Comparison of ENCODE assay signal across 15 cellular contexts in the genomic region with DNA sequence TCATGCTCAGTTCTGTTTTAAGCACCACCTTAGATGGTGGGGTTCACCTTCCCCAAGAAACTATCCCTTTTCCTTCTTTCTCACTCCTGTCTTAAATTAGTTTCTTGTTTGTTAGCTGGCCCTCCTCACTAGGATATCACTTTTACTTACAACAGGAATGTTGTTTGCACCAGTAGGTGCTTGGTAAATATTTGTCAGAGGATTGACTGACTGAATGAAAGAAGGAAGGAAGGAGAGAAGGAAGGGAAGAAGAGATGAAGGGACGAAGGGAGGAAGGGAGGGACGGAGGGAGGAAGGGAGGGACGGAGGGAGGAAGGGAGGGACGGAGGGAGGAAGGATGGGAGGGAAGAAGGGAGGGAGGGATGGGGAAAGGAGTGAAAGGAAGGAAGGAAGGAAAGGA. TPM values are rescaled to one million over a fixed set of nuclear protein-coding genes. Genes with fewer than 3 reads are reported as not detected.
DNase-seq lines count a peak whose midpoint lies in the region; ATAC-seq, FAIRE-seq and TF ChIP-seq lines count a peak whose summit lies in the region.
"Had no signal": no experiment of that assay in that cellular context is flagged by ENCODE, and none has a peak within 500 bp of the region (broad histone marks: within the 10 kb centered on the region; RNA-seq: fewer than 3 reads in every experiment).

No MANE protein-coding gene starts in this region.

- no peak overlapping the region for H3K9ac ChIP-seq in HepG2 (ENCODE audit: insufficient read depth, low read depth, low read length)
- H3K9ac ChIP-seq in K562 (ENCODE audit: insufficient read depth in 1 of 2, low read depth in 2 of 2, low read length in 2 of 2) = no peak overlapping the region

- H4K20me1 ChIP-seq in HepG2 (ENCODE audit: insufficient read depth, low read length) (0 out of 2 replicates have a peak, but pooled peaks cover 3% of the 10 kb centered on the region), K562 (replicated peaks; ENCODE audit: control insufficient read depth, insufficient read depth, low read length) (no peaks in the 10 kb centered on the region)

- H3K27me3 ChIP-seq in HepG2 (ENCODE audit: control insufficient read depth in 1 of 2, insufficient read depth in 2 of 2, low read length in 2 of 2) = peaks cover 21 to 75% of the 10 kb centered on the region in 2 experiments
- H3K27me3 ChIP-seq in right lobe of liver = peaks cover 0 to 1% of the 10 kb centered on the region in 2 donors
- H3K27me3 ChIP-seq in K562 (ENCODE audit: control insufficient read depth in 2 of 2, insufficient read depth in 2 of 2, low read length in 2 of 2) = peaks cover 4 to 27% of the 10 kb centered on the region in 2 experiments; a peak in 4 of 5 replicates
- H3K27me3 ChIP-seq in H7 (ENCODE audit: control insufficient read depth, insufficient read depth, low read length) = peaks cover 28% of the 10 kb centered on the region

- TF ChIP-seq EP300 in HepG2 (IDR thresholded peaks at IDR 0.05; ENCODE audit: low read depth in 2 of 2, low read length in 2 of 2) = no peak
- TF ChIP-seq EP300 in HepG2 (CRISPR knock-in tag; IDR thresholded peaks at IDR 0.05; ENCODE audit: borderline replicate concordance) = no peak
- no peak for TF ChIP-seq EP300 in K562 (IDR thresholded peaks at IDR 0.05; ENCODE audit: low read length)

- intact Hi-C loops in HepG2 (cut with micrococcal nuclease; ENCODE audit: unreplicated experiment) (no loop called here), right lobe of liver (cut with DNase I) (no loop called here), K562 (cut with micrococcal nuclease) (no loop called here), natural killer cell (cut with micrococcal nuclease) (loop anchor here (5.0 kb wide), 1 partner anchor 122 kb away; no protein-coding TSS in a partner anchor)

- in situ Hi-C loops in HepG2 (cut with HindIII; ENCODE audit: extremely low pct_ligation_motif_present, low pct_unique_long_range_greater_than_20kb) = no loop called here
- in situ Hi-C loops in K562 (cut with MboI) = loop anchor here (10.0 kb wide), 1 partner anchor 120 kb away; no protein-coding TSS in a partner anchor

- FAIRE-seq in HepG2 (lab: Jason Lieb, UNC) = no peak
- no peak for FAIRE-seq in K562 (lab: Jason Lieb, UNC)
- FAIRE-seq: G401.6, keratinocyte had no signal

- no peak for TF ChIP-seq POLR2A in HepG2 (IDR thresholded peaks at IDR 0.05; ENCODE audit: insufficient read depth in 1 of 2, low read depth in 2 of 2, low read length in 2 of 2)
- no peak for TF ChIP-seq POLR2A in right lobe of liver (IDR thresholded peaks at IDR 0.05)
- TF ChIP-seq POLR2A in K562 (conservative IDR thresholded peaks at IDR 0.05) = no peak

- no peak for ATAC-seq in HepG2
- ATAC-seq in right lobe of liver = no peak
- no peak for ATAC-seq in K562
- no peak for ATAC-seq in natural killer cell
- no peak for ATAC-seq in GM18517 (IDR thresholded peaks at IDR 0.05; ENCODE audit: unreplicated experiment)

- no peak overlapping the region for H3K4me3 ChIP-seq in HepG2 (replicated peaks in 1 of 3; ENCODE audit: insufficient read depth in 1 of 3, low read depth in 2 of 3, low read length in 3 of 3)
- no peak overlapping the region for H3K4me3 ChIP-seq in right lobe of liver
- no peak overlapping the region for H3K4me3 ChIP-seq in K562
- H3K4me3 ChIP-seq in H7 (ENCODE audit: insufficient read depth, low read depth, low read length) = no peak overlapping the region

- peaks cover 46 to 70% of the 10 kb centered on the region in 2 donors for H3K27me3 Mint-ChIP-seq in natural killer cell (ENCODE audit: low read depth in 2 of 2)

- WGBS in HepG2 (ENCODE audit: low lambda C conversion rate) = 66% methylated on average over 4 of the region's 4 CpGs
- 36% methylated on average over 4 of the region's 4 CpGs for WGBS in right lobe of liver (ENCODE audit: insufficient coverage, low coverage, low lambda C conversion rate, missing lambda C conversion rate)
- 25% methylated on average over 1 of the region's 4 CpGs for WGBS in K562 (ENCODE audit: insufficient coverage, low coverage, missing lambda C conversion rate)

- H3K9me3 ChIP-seq in HepG2 (ENCODE audit: low read length) (no peaks in the 10 kb centered on the region), right lobe of liver (no peaks in the 10 kb centered on the region), K562 (replicated peaks; ENCODE audit: control insufficient read depth, insufficient read depth, low read depth, low read length) (no peaks in the 10 kb centered on the region)
- H3K9me3 ChIP-seq: BE2C had no signal

- DNase-seq in HepG2 (ENCODE audit: low spot score) (no peak), right lobe of liver (no peak), K562 (ENCODE audit: extremely low read depth in 1 of 4, low spot score in 3 of 4) (no peak), natural killer cell (no peak), AG08395 (ENCODE audit: low spot score) (no peak), H7 (no peak), NCI-H510A treated with DMSO at 0.1 percent for 48 hours (lab: John Stamatoyannopoulos, UW) (no peak)
- DNase-seq: cortex of kidney, KBM-7, NCI-H187 had no signal

- H3K4me1 ChIP-seq in HepG2 (ENCODE audit: insufficient read depth, low read length) (peaks cover 9% of the 10 kb centered on the region), right lobe of liver (peaks cover 0 to 19% (median 4%) of the 10 kb centered on the region in 4 donors), K562 (replicated peaks in 1 of 2; ENCODE audit: control insufficient read depth in 2 of 2, insufficient read depth in 2 of 2, low read length in 2 of 2) (peaks cover 3 to 15% of the 10 kb centered on the region in 2 experiments; a peak in 3 of 5 replicates)

- no peaks in the 10 kb centered on the region for H3K9me3 Mint-ChIP-seq in natural killer cell

- H3K4me1 Mint-ChIP-seq in natural killer cell = peaks cover 6 to 17% of the 10 kb centered on the region in 2 donors

- BruUV-seq in HepG2 (replicated peaks; lab: Mats Ljungman, UMichigan) = no TSS peak
- no TSS peak for BruUV-seq in K562 (replicated peaks; lab: Mats Ljungman, UMichigan)

- no peak overlapping the region for H2AFZ ChIP-seq in HepG2 (ENCODE audit: low read length)
- H2AFZ ChIP-seq in K562 (ENCODE audit: low read depth, low read length) = peak overlapping the region; percentile 29; the same call in 1 of the 2 replicates

- H3K27ac ChIP-seq in HepG2 (ENCODE audit: extremely low read length, insufficient read depth, low read length) = no peak overlapping the region
- H3K27ac ChIP-seq in right lobe of liver = no peak overlapping the region
- no peak overlapping the region for H3K27ac ChIP-seq in K562 (ENCODE audit: extremely low read depth, low read depth, low read length)

- H3K36me3 ChIP-seq in HepG2 (replicated peaks in 1 of 2; ENCODE audit: control insufficient read depth in 1 of 2, insufficient read depth in 2 of 2, low read length in 2 of 2) = no peaks in the 10 kb centered on the region
- H3K36me3 ChIP-seq in right lobe of liver = no peaks in the 10 kb centered on the region
- no peaks in the 10 kb centered on the region for H3K36me3 ChIP-seq in K562 (ENCODE audit: control insufficient read depth, insufficient read depth, low read length)
- H3K36me3 ChIP-seq in H7 (replicated peaks; ENCODE audit: control insufficient read depth, insufficient read depth, low read length) = no peaks in the 10 kb centered on the region
- H3K36me3 ChIP-seq: BE2C had no signal

- TF ChIP-seq RAD21 in HepG2 (CRISPR knock-in tag; IDR thresholded peaks at IDR 0.05) (no peak), K562 (CRISPR knock-in tag; conservative IDR thresholded peaks at IDR 0.05 in 1 of 2, IDR thresholded peaks at IDR 0.05 in 1 of 2) (no peak)

- H3K4me3 Mint-ChIP-seq in natural killer cell = peak overlapping the region; percentile 62

- H3K79me2 ChIP-seq in HepG2 (ENCODE audit: insufficient read depth, low read length) (no peaks in the 10 kb centered on the region), K562 (ENCODE audit: control insufficient read depth, insufficient read depth, low read length) (no peaks in the 10 kb centered on the region)

- H3K36me3 Mint-ChIP-seq in natural killer cell = no peaks in the 10 kb centered on the region

- peak overlapping the region in 1 of 2 donors; percentile 19 for H3K27ac Mint-ChIP-seq in natural killer cell

- CTCF ChIA-PET in HepG2 (lab: Yijun Ruan, JAX; ENCODE audit: low intra/inter-chr PET ratio, low total read pairs) = no interaction called here
- CTCF ChIA-PET in K562 (lab: Yijun Ruan, JAX; ENCODE audit: low intra/inter-chr PET ratio) = no interaction called here

- POLR2A ChIA-PET in HepG2 (lab: Yijun Ruan, JAX) = no interaction called here
- POLR2A ChIA-PET in K562 (lab: Yijun Ruan, JAX) = interaction anchor here (0.6 kb wide), 1 partner anchor 29 kb away, joined by 3 read pairs; no protein-coding TSS in a partner anchor

- no peak overlapping the region for H3K4me2 ChIP-seq in HepG2 (ENCODE audit: low read depth, low read length)
- H3K4me2 ChIP-seq in K562 (ENCODE audit: insufficient read depth, low read length) = no peak overlapping the region

- no peaks in the 10 kb centered on the region for H3K9me1 ChIP-seq in K562 (ENCODE audit: control insufficient read depth, insufficient read depth, low read length)

- TF ChIP-seq CTCF in HepG2 (CRISPR knock-in tag; IDR thresholded peaks at IDR 0.05) = no peak
- TF ChIP-seq CTCF in right lobe of liver (IDR thresholded peaks at IDR 0.05) = no peak
- no peak for TF ChIP-seq CTCF in K562 (IDR thresholded peaks at IDR 0.05 in 2 of 3, conservative IDR thresholded peaks at IDR 0.05 in 1 of 3; ENCODE audit: insufficient read depth in 2 of 3, low read depth in 1 of 3, low read length in 3 of 3)
- TF ChIP-seq CTCF in natural killer cell (IDR thresholded peaks at IDR 0.05) = no peak

RNA-seq across cellular contexts. Expression of a gene that starts 0.5 kb away (rescaled TPM):
- not detected in 2 replicates for total RNA-seq in HepG2 (2016; rRNA removed; fragmentation: Illumina TruSeq; extraction: Trizol)
- total RNA-seq in HepG2 (2016; cell fraction: cytosol; rRNA removed; fragmentation: Illumina TruSeq; extraction: Trizol; ENCODE audit: low read depth) = not detected in 2 replicates
- not detected in 2 replicates for total RNA-seq in HepG2 (2016; cell fraction: insoluble cytoplasmic fraction; rRNA removed; fragmentation: Illumina TruSeq; extraction: Trizol)
- total RNA-seq in HepG2 (2016; cell fraction: membrane; rRNA removed; fragmentation: Illumina TruSeq; extraction: Trizol) = not detected in 2 replicates
- not detected in 2 replicates for total RNA-seq in HepG2 (2016; cell fraction: nucleus; rRNA removed; fragmentation: Illumina TruSeq; extraction: Trizol)
- polyA plus RNA-seq in HepG2 (2011; rRNA removed) = 0.03 TPM in 1 of 2 replicates, not detected in the other
- not detected in 2 replicates for polyA plus RNA-seq in HepG2 (2011; cell fraction: cytosol; rRNA removed)
- not detected in 2 replicates for polyA plus RNA-seq in HepG2 (2011; cell fraction: nucleus; rRNA removed)
- not detected in 2 replicates for polyA plus RNA-seq in HepG2 (2012)
- not detected in 2 replicates for polyA plus RNA-seq in HepG2 (2016; cell fraction: cytosol; fragmentation: Illumina TruSeq; extraction: Trizol; ENCODE audit: low read depth)
- polyA plus RNA-seq in HepG2 (2016; cell fraction: insoluble cytoplasmic fraction; fragmentation: Illumina TruSeq; extraction: Trizol; ENCODE audit: low read depth) = not detected in 2 replicates
- polyA plus RNA-seq in HepG2 (2016; cell fraction: membrane; fragmentation: Illumina TruSeq; extraction: Trizol; ENCODE audit: low read depth) = not detected in 2 replicates
- not detected in 2 replicates for polyA plus RNA-seq in HepG2 (2016; cell fraction: nucleus; fragmentation: Illumina TruSeq; extraction: Trizol; ENCODE audit: insufficient read depth, low read depth)
- polyA minus RNA-seq in HepG2 (2011; rRNA and poly(A)+ RNA removed; ENCODE audit: low replicate concordance) = 26.5 TPM in 1 of 2 replicates, not detected in the other
- polyA minus RNA-seq in HepG2 (2011; cell fraction: cytosol; rRNA and poly(A)+ RNA removed) = 0.20 and 0.35 TPM in 2 replicates
- polyA minus RNA-seq in HepG2 (2011; cell fraction: nucleus; rRNA and poly(A)+ RNA removed) = 0.39 TPM in 1 of 2 replicates, not detected in the other
- total RNA-seq in right lobe of liver = under 1 TPM in 4 of 6 experiments, not detected in 2; 0.07 to 0.43 (median 0.19) TPM
- 0.42 TPM in 1 of 2 replicates, not detected in the other for total RNA-seq in K562 (2011; cell fraction: chromatin; rRNA removed; ENCODE audit: low replicate concordance)
- 0.79 and 1.0 TPM in 2 replicates for total RNA-seq in K562 (2011; cell fraction: nucleolus; rRNA removed)
- total RNA-seq in K562 (2011; cell fraction: nucleoplasm; rRNA removed) = 0.66 TPM in 1 of 2 replicates, not detected in the other
- 0.16 and 0.23 TPM in 2 replicates for total RNA-seq in K562 (2014; rRNA removed)
- total RNA-seq in K562 (2014; rRNA removed; fragmentation: Illumina TruSeq; extraction: Trizol) = 0.10 TPM in 1 of 2 replicates, not detected in the other
- total RNA-seq in K562 (2015; rRNA removed; fragmentation: Illumina TruSeq; extraction: Trizol) = not detected in 2 replicates
- 0.11 and 0.38 TPM in 2 replicates for total RNA-seq in K562 (2021)
- 0.03 TPM in 1 of 2 replicates, not detected in the other for polyA plus RNA-seq in K562 (2011; rRNA removed)
- polyA plus RNA-seq in K562 (2011; cell fraction: cytosol; rRNA removed) = 0.01 and 0.10 TPM in 2 replicates
- not detected in 2 replicates for polyA plus RNA-seq in K562 (2011; cell fraction: nucleus; rRNA removed)
- polyA plus RNA-seq in K562 (2012) = 0.21 and 0.79 TPM in 2 replicates
- 0.07 TPM in 1 of 2 replicates, not detected in the other for polyA plus RNA-seq in K562 (2014; fragmentation: Illumina TruSeq; extraction: Trizol)
- polyA plus RNA-seq in K562 (2014; fragmentation: Nextera tagmentation; extraction: Ambion mirVana) = not detected
- polyA plus RNA-seq in K562 (2014; rRNA removed) = 0.30 TPM in 1 of 2 replicates, not detected in the other
- 0.07 TPM in 1 of 2 replicates, not detected in the other for polyA minus RNA-seq in K562 (2011; rRNA and poly(A)+ RNA removed)
- polyA minus RNA-seq in K562 (2011; cell fraction: cytosol; rRNA and poly(A)+ RNA removed) = 0.64 TPM in 1 of 2 replicates, not detected in the other
- 0.33 and 0.67 TPM in 2 replicates for polyA minus RNA-seq in K562 (2011; cell fraction: nucleus; rRNA and poly(A)+ RNA removed)
- total RNA-seq in natural killer cell = not detected
- 0.14 TPM in 1 of 2 replicates, not detected in the other for total RNA-seq in H7 (2014; rRNA removed; shearing (Covaris generic))
- total RNA-seq: myocyte had no signal
- polyA plus RNA-seq: keratinocyte had no signal

RNA-seq across cellular contexts. Expression of a gene that starts 30.0 kb away (rescaled TPM):
- total RNA-seq in HepG2 (2016; rRNA removed; fragmentation: Illumina TruSeq; extraction: Trizol) (not detected in 2 replicates), right lobe of liver (1 to 10 TPM in 5 of 6 experiments, under 1 TPM in 1; 0.92 to 6.1 (median 1.5) TPM), K562 (2014; rRNA removed) (not detected in 2 replicates), K562 (2014; rRNA removed; fragmentation: Illumina TruSeq; extraction: Trizol) (not detected in 2 replicates), K562 (2015; rRNA removed; fragmentation: Illumina TruSeq; extraction: Trizol) (not detected in 2 replicates), K562 (2021) (not detected in 2 replicates), natural killer cell (not detected)
- not detected in 2 replicates for total RNA-seq in HepG2 (2016; cell fraction: cytosol; rRNA removed; fragmentation: Illumina TruSeq; extraction: Trizol; ENCODE audit: low read depth)
- not detected in 2 replicates for total RNA-seq in HepG2 (2016; cell fraction: insoluble cytoplasmic fraction; rRNA removed; fragmentation: Illumina TruSeq; extraction: Trizol)
- not detected in 2 replicates for total RNA-seq in HepG2 (2016; cell fraction: membrane; rRNA removed; fragmentation: Illumina TruSeq; extraction: Trizol)
- total RNA-seq in HepG2 (2016; cell fraction: nucleus; rRNA removed; fragmentation: Illumina TruSeq; extraction: Trizol) = not detected in 2 replicates
- polyA plus RNA-seq in HepG2 (2011; rRNA removed) (0.12 and 0.17 TPM in 2 replicates), K562 (2011; rRNA removed) (not detected in 2 replicates), K562 (2014; fragmentation: Illumina TruSeq; extraction: Trizol) (not detected in 2 replicates), K562 (2014; fragmentation: Nextera tagmentation; extraction: Ambion mirVana) (not detected), K562 (2014; rRNA removed) (not detected in 2 replicates)
- 0.12 and 0.31 TPM in 2 replicates for polyA plus RNA-seq in HepG2 (2011; cell fraction: cytosol; rRNA removed)
- 0.12 and 0.23 TPM in 2 replicates for polyA plus RNA-seq in HepG2 (2011; cell fraction: nucleus; rRNA removed)
- not detected in 2 replicates for polyA plus RNA-seq in HepG2 (2012)
- not detected in 2 replicates for polyA plus RNA-seq in HepG2 (2016; cell fraction: cytosol; fragmentation: Illumina TruSeq; extraction: Trizol; ENCODE audit: low read depth)
- not detected in 2 replicates for polyA plus RNA-seq in HepG2 (2016; cell fraction: insoluble cytoplasmic fraction; fragmentation: Illumina TruSeq; extraction: Trizol; ENCODE audit: low read depth)
- not detected in 2 replicates for polyA plus RNA-seq in HepG2 (2016; cell fraction: membrane; fragmentation: Illumina TruSeq; extraction: Trizol; ENCODE audit: low read depth)
- polyA plus RNA-seq in HepG2 (2016; cell fraction: nucleus; fragmentation: Illumina TruSeq; extraction: Trizol; ENCODE audit: insufficient read depth, low read depth) = not detected in 2 replicates
- 0.08 and 46.2 TPM in 2 replicates for polyA minus RNA-seq in HepG2 (2011; rRNA and poly(A)+ RNA removed; ENCODE audit: low replicate concordance)
- 1.5 and 3.3 TPM in 2 replicates for polyA minus RNA-seq in HepG2 (2011; cell fraction: cytosol; rRNA and poly(A)+ RNA removed)
- polyA minus RNA-seq in HepG2 (2011; cell fraction: nucleus; rRNA and poly(A)+ RNA removed) = 1.1 and 1.7 TPM in 2 replicates
- not detected in 2 replicates for total RNA-seq in K562 (2011; cell fraction: chromatin; rRNA removed; ENCODE audit: low replicate concordance)
- total RNA-seq in K562 (2011; cell fraction: nucleolus; rRNA removed) = not detected in 2 replicates
- total RNA-seq in K562 (2011; cell fraction: nucleoplasm; rRNA removed) = not detected in 2 replicates
- not detected in 2 replicates for polyA plus RNA-seq in K562 (2011; cell fraction: cytosol; rRNA removed)
- not detected in 2 replicates for polyA plus RNA-seq in K562 (2011; cell fraction: nucleus; rRNA removed)
- polyA plus RNA-seq in K562 (2012) = 0.07 TPM in 1 of 2 replicates, not detected in the other
- not detected in 2 replicates for polyA minus RNA-seq in K562 (2011; rRNA and poly(A)+ RNA removed)
- polyA minus RNA-seq in K562 (2011; cell fraction: cytosol; rRNA and poly(A)+ RNA removed) = 2.9 and 3.7 TPM in 2 replicates
- 0.56 and 0.81 TPM in 2 replicates for polyA minus RNA-seq in K562 (2011; cell fraction: nucleus; rRNA and poly(A)+ RNA removed)
- not detected in 2 replicates for total RNA-seq in H7 (2014; rRNA removed; shearing (Covaris generic))
- polyA plus RNA-seq: keratinocyte had no signal
